In the genomic region with DNA sequence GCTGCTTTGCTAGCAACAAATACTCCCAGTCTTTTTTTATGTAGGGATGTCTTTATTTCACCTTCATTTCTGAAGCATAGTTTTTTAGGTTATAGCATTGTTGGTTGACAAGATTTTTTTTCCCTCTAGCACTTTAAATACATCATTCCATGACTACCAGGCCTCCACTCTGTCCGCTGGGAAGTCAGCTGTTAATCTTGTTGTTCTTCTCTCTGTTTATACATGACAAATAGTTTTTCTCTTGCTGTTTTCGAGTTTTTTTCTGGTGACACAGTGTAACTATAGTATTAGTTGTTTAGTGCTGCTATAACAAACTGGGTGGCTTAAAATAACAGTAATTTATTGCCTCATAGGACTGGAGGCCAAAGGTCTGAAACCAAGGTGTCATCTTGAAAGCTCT, we compare ENCODE assay signal across 11 cellular contexts.
"Had no signal": no experiment of that assay in that cellular context is flagged by ENCODE, and none has a peak within 500 bp of the region (broad histone marks: within the 10 kb centered on the region; RNA-seq: fewer than 3 reads in every experiment).

No MANE protein-coding gene starts in this region.

- H3K9me3 ChIP-seq: HAP-1 had no signal

- H3K4me1 Mint-ChIP-seq: GM23338, H9 had no signal

- H3K9ac ChIP-seq: GM23248 had no signal

- H3K4me3 ChIP-seq: GM23248, GM23338, HAP-1 had no signal

- ATAC-seq: GM23338, HCT116 had no signal

- H3K4me1 ChIP-seq: HAP-1 had no signal

- H2AFZ ChIP-seq: GM23248, GM23338 had no signal

- FAIRE-seq: H1, H54 had no signal

- H3K36me3 ChIP-seq: HAP-1 had no signal

- H3K4me2 ChIP-seq: GM23338 had no signal

- DNase-seq: GM23248, GOT3, H7, H9, HCEC 1CT, HFFc6 had no signal

- H3K27ac Mint-ChIP-seq: GM23338, H9, HFFc6 had no signal

- H3K4me3 Mint-ChIP-seq: GM23338, H9, HFFc6 had no signal

- H3K27ac ChIP-seq: GM23248 had no signal
